Comparison of ENCODE assay signal across 20 cellular contexts in the genomic region with DNA sequence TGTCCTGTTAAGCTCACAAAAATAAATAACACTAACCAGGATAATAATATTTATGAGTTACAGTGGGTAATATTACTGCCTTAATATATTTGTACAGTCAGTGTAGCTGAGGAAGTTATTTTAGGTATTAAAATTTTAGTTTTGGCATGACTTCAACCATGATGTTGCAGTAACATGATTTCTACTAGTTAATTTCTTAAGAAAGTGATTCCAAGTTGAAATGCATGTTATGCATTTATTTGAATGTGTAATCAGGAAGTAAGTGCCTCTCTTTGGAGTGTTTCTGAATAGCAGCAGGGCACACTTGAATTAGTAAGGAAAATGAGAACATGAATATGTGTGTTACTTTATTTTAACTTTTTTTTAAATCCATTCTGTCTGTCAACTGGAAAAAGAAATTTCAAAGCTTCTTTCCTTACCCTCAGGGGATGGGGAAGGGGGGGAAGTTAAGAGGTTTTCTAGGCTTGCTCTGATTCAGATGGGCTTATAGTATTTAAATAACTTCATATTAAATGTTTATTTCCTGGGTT. TPM values are rescaled to one million over a fixed set of nuclear protein-coding genes. Genes with fewer than 3 reads are reported as not detected.
DNase-seq lines count a peak whose midpoint lies in the region; ATAC-seq, FAIRE-seq and TF ChIP-seq lines count a peak whose summit lies in the region.
"Had no signal": no experiment of that assay in that cellular context is flagged by ENCODE, and none has a peak within 500 bp of the region (broad histone marks: within the 10 kb centered on the region; RNA-seq: fewer than 3 reads in every experiment).

No MANE protein-coding gene starts in this region.

- H3K4me3 ChIP-seq in A673 (ENCODE audit: low read depth, low read length, poor library complexity, severe bottlenecking) (no peak overlapping the region), HEK293 (ENCODE audit: low read depth, low read length) (no peak overlapping the region), choroid plexus epithelial cell (ENCODE audit: low read depth, low read length) (no peak overlapping the region), left lung (no peak overlapping the region)

- H3K4me1 ChIP-seq in A673 (ENCODE audit: insufficient read depth, low read length, poor library complexity, severe bottlenecking) (peaks cover 24% of the 10 kb centered on the region), HEK293 (ENCODE audit: control insufficient read depth, insufficient read depth, low read length) (peaks cover 3% of the 10 kb centered on the region), left lung (peaks cover 6 to 27% of the 10 kb centered on the region in 2 donors)

- H3K9me3 ChIP-seq in A673 (ENCODE audit: low read depth, low read length, poor library complexity, severe bottlenecking), result no peaks in the 10 kb centered on the region
- H3K9me3 ChIP-seq in HEK293 (ENCODE audit: control insufficient read depth, insufficient read depth, low read depth, low read length), result no peaks in the 10 kb centered on the region
- no peaks in the 10 kb centered on the region for H3K9me3 ChIP-seq in left lung

- BruUV-seq in A673 (replicated peaks; lab: Mats Ljungman, UMichigan), result no TSS peak

- H3K27me3 ChIP-seq in A673 (replicated peaks; ENCODE audit: insufficient read depth, low read depth, low read length, poor library complexity), result no peaks in the 10 kb centered on the region
- H3K27me3 ChIP-seq in left lung, result no peaks in the 10 kb centered on the region

- DNase-seq in A673 (ENCODE audit: low spot score) (peak; percentile 88), choroid plexus epithelial cell (ENCODE audit: low read depth) (peak; percentile 33), left lung (no peak), T-helper 2 cell (no peak), GM19239 (ENCODE audit: insufficient read length, low spot score) (no peak), NCI-H1694 (lab: John Stamatoyannopoulos, UW) (no peak)
- DNase-seq: 8988T; CD8-positive, alpha-beta T cell; DND-41; GF-D8; Kasumi-1; NCI-H1417; NCI-H2029 treated with DMSO at 0.1 percent for 48 hours; NCI-H510A treated with DMSO at 0.1 percent for 48 hours had no signal

- ATAC-seq in left lung, result peak; percentile 49
- ATAC-seq in HG03565 (IDR thresholded peaks at IDR 0.05; ENCODE audit: unreplicated experiment), result no peak
- ATAC-seq: CD8-positive, alpha-beta T cell; Panc1; Right ventricle myocardium inferior had no signal

- POLR2A ChIA-PET in A673 (lab: Charles Lee; ENCODE audit: low non-redundant PET), result no interaction called here
- POLR2A ChIA-PET in HEK293 (lab: Yijun Ruan, JAX), result no interaction called here

- H3K36me3 ChIP-seq in A673 (ENCODE audit: insufficient read depth, low read length, poor library complexity, severe bottlenecking) (no peaks in the 10 kb centered on the region), HEK293 (ENCODE audit: control insufficient read depth in 2 of 2, insufficient read depth in 1 of 2, low read length in 2 of 2) (peaks cover 0 to 6% of the 10 kb centered on the region in 2 experiments; a peak in 2 of 3 replicates), left lung (peaks cover 0 to 5% of the 10 kb centered on the region in 2 donors)

- CTCF ChIA-PET in A673 (lab: Charles Lee) (interaction anchor here (0.7 kb wide), 1 partner anchor 95 kb away, joined by 12 read pairs; no protein-coding TSS in a partner anchor), HEK293 (lab: Yijun Ruan, JAX) (interaction anchor here (0.6 to 2.2 kb wide), 4 partner anchors 10 to 193 kb away, joined by 3 to 7 read pairs (median 3); no protein-coding TSS in a partner anchor)

- H3K27ac ChIP-seq in A673 (ENCODE audit: low read depth, low read length, poor library complexity, severe bottlenecking) (no peak overlapping the region), HEK293 (ENCODE audit: extremely low read depth, low read depth, low read length) (no peak overlapping the region), left lung (peak overlapping the region in 1 of 2 donors; percentile 37)

- intact Hi-C loops in A673 (cut with micrococcal nuclease; ENCODE audit: unreplicated experiment), result no loop called here
- intact Hi-C loops in left lung (cut with DNase I), result no loop called here

- no peak for FAIRE-seq in GM19239 (lab: Jason Lieb, UNC)
- FAIRE-seq: D721Med, H54 had no signal

- TF ChIP-seq CTCF in A673 (conservative IDR thresholded peaks at IDR 0.05; ENCODE audit: low read depth, low read length) (no peak), HEK293 (tag by site-specific recombination; IDR thresholded peaks at IDR 0.05) (no peak), choroid plexus epithelial cell (conservative IDR thresholded peaks at IDR 0.05; ENCODE audit: low read depth, low read length) (no peak), left lung (IDR thresholded peaks at IDR 0.05) (no peak)

TF ChIP-seq in HEK293, 187 proteins besides CTCF, POLR2A, EP300 and RAD21:
- no peak for TF ChIP-seq ZNF138 (tag by site-specific recombination; IDR thresholded peaks at IDR 0.05; ENCODE audit: borderline replicate concordance)
- TF ChIP-seq, protein P1, sequence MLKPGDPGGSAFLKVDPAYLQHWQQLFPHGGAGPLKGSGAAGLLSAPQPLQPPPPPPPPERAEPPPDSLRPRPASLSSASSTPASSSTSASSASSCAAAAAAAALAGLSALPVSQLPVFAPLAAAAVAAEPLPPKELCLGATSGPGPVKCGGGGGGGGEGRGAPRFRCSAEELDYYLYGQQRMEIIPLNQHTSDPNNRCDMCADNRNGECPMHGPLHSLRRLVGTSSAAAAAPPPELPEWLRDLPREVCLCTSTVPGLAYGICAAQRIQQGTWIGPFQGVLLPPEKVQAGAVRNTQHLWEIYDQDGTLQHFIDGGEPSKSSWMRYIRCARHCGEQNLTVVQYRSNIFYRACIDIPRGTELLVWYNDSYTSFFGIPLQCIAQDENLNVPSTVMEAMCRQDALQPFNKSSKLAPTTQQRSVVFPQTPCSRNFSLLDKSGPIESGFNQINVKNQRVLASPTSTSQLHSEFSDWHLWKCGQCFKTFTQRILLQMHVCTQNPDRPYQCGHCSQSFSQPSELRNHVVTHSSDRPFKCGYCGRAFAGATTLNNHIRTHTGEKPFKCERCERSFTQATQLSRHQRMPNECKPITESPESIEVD (tag by site-specific recombination; IDR thresholded peaks at IDR 0.05), result 0 out of 2 replicates have a peak, but pooled peaks have one; percentile 6

RNA-seq across cellular contexts. Expression of a gene that starts 40.3 kb away (rescaled TPM):
- total RNA-seq in A673 (2021) (249 and 250 TPM in 2 replicates), left lung (100 to 1,000 TPM; 414 to 443 TPM)

Comparison
In these comparisons a context has a peak if more than half of its experiments do, and no peak if none do; other contexts are left out.
1. DNase-seq: peak in A673 (single experiment) and choroid plexus epithelial cell (single experiment); none in left lung (0 of 2), T-helper 2 cell (0 of 5), GM19239 (single experiment) and NCI-H1694 (single experiment).